Comparison of ENCODE assay signal across 1 cellular context in genomic region chr19:35828694-35829301, GRCh38.
TF ChIP-seq lines count a peak whose summit lies in the region.

No MANE protein-coding gene starts in this region.

TF ChIP-seq in IMR-90, 13 proteins besides CTCF, POLR2A, EP300 and RAD21 (continued from another document):
- no peak for TF ChIP-seq ELK1 (IDR thresholded peaks at IDR 0.05; ENCODE audit: borderline replicate concordance, low read depth, low read length)
